Comparison of ENCODE assay signal across 29 cellular contexts in genomic region chr18:8427339-8427738, GRCh38.
"Had no signal": no experiment of that assay in that cellular context is flagged by ENCODE, and none has a peak within 500 bp of the region (broad histone marks: within the 10 kb centered on the region; RNA-seq: fewer than 3 reads in every experiment).

No MANE protein-coding gene starts in this region.

- FAIRE-seq: urothelium cell line had no signal

- H3K4me3 Mint-ChIP-seq: stimulated activated effector memory CD8-positive, alpha-beta T cell treated with anti-CD3 and anti-CD28 coated beads, Interleukin-12 subunit alpha, Interleukin-12 subunit beta, amount 100 ng/mL, for 72 hours; stimulated activated memory B cell treated with anti-CD40 and anti-IgM and Interleukin-4, amounts not matched to agents 10 μg/mL and 1 μg/mL and 100 μg/mL, for 72 hours; stimulated activated naive B cell treated with anti-CD40 and anti-IgM and Interleukin-4, amounts not matched to agents 10 μg/mL and 1 μg/mL and 100 μg/mL, for 72 hours; stimulated activated naive CD8-positive, alpha-beta T cell treated with anti-CD3 and anti-CD28 coated beads, Interleukin-15, amount 100 ng/mL, for 72 hours; stimulated activated naive CD8-positive, alpha-beta T cell treated with anti-CD3 and anti-CD28 coated beads, Interleukin-15, Interleukin-2, amounts not matched to agents 100 ng/mL and 50 ng/mL, for 24 hours; type B pancreatic cell had no signal

- H3K4me3 ChIP-seq: stomach, suprapubic skin, testis, thoracic aorta, thyroid gland, tibial artery, tibial nerve, transverse colon, upper lobe of left lung, upper lobe of right lung, uterus, vagina had no signal

- H3K4me1 ChIP-seq: stomach, suprapubic skin, testis, thyroid gland, tibial artery, tibial nerve, transverse colon, upper lobe of left lung, upper lobe of right lung, uterus, vagina had no signal

- H3K36me3 ChIP-seq: stomach, suprapubic skin, thoracic aorta, thyroid gland, tibial artery, tibial nerve, transverse colon, upper lobe of left lung, upper lobe of right lung, uterus, vagina had no signal

- H3K9me3 Mint-ChIP-seq: stimulated activated effector memory CD8-positive, alpha-beta T cell treated with anti-CD3 and anti-CD28 coated beads, Interleukin-12 subunit alpha, Interleukin-12 subunit beta, amount 100 ng/mL, for 72 hours; type B pancreatic cell had no signal

- ATAC-seq: stimulated activated effector memory CD8-positive, alpha-beta T cell treated with anti-CD3 and anti-CD28 coated beads, Interleukin-12 subunit alpha, Interleukin-12 subunit beta, amount 100 ng/mL, for 72 hours; stimulated activated memory B cell treated with anti-CD40 and anti-IgM and Interleukin-4, amounts not matched to agents 10 μg/mL and 1 μg/mL and 100 μg/mL, for 72 hours; stimulated activated naive B cell treated with anti-CD40 and anti-IgM and Interleukin-4, amounts not matched to agents 10 μg/mL and 1 μg/mL and 100 μg/mL, for 72 hours; stimulated activated naive CD8-positive, alpha-beta T cell treated with anti-CD3 and anti-CD28 coated beads, Interleukin-15, amount 100 ng/mL, for 72 hours; stimulated activated naive CD8-positive, alpha-beta T cell treated with anti-CD3 and anti-CD28 coated beads, Interleukin-15, Interleukin-2, amounts not matched to agents 100 U/mL and 50 U/mL, for 24 hours; upper lobe of right lung had no signal

- H3K27ac Mint-ChIP-seq: stimulated activated effector memory CD8-positive, alpha-beta T cell treated with anti-CD3 and anti-CD28 coated beads, Interleukin-12 subunit alpha, Interleukin-12 subunit beta, amount 100 ng/mL, for 72 hours; stimulated activated memory B cell treated with anti-CD40 and anti-IgM and Interleukin-4, amounts not matched to agents 10 μg/mL and 1 μg/mL and 100 μg/mL, for 72 hours; stimulated activated naive B cell treated with anti-CD40 and anti-IgM and Interleukin-4, amounts not matched to agents 10 μg/mL and 1 μg/mL and 100 μg/mL, for 72 hours; stimulated activated naive CD8-positive, alpha-beta T cell treated with anti-CD3 and anti-CD28 coated beads, Interleukin-15, amount 100 ng/mL, for 72 hours; stimulated activated naive CD8-positive, alpha-beta T cell treated with anti-CD3 and anti-CD28 coated beads, Interleukin-15, Interleukin-2, amounts not matched to agents 100 ng/mL and 50 ng/mL, for 24 hours; type B pancreatic cell had no signal

- H3K27ac ChIP-seq: stomach, suprapubic skin, testis, thoracic aorta, thyroid gland, tibial artery, tibial nerve, transverse colon, upper lobe of left lung, upper lobe of right lung, uterus, vagina had no signal

- DNase-seq: stimulated activated CD4-positive, alpha-beta T cell treated with anti-CD3 and anti-CD28 coated beads, Interleukin-2, amount 100 ng/mL, for 48 hours; stimulated activated CD4-positive, alpha-beta T cell treated with anti-CD3 and anti-CD28 coated beads, Interleukin-4, amount 100 ng/mL, for 1 hour; stimulated activated CD4-positive, alpha-beta T cell treated with anti-CD3 and anti-CD28 coated beads, Interleukin-4, amount 100 ng/mL, for 24 hours; stimulated activated CD4-positive, alpha-beta T cell treated with anti-CD3 and anti-CD28 coated beads, Interleukin-4, amount 100 ng/mL, for 4 hours; stimulated activated CD8-positive, alpha-beta memory T cell treated with anti-CD3 and anti-CD28 coated beads, Interleukin-4, amount 100 ng/mL, for 48 hours; stimulated activated naive B cell treated with anti-CD40 and anti-IgM and Interleukin-4, amounts not matched to agents 10 μg/mL and 1 μg/mL and 100 μg/mL, for 72 hours; stimulated activated naive CD4-positive, alpha-beta T cell; stimulated activated naive CD4-positive, alpha-beta T cell treated with Interleukin-2 at 50 U/mL for 16 hours; stimulated activated naive CD8-positive, alpha-beta T cell treated with anti-CD3 and anti-CD28 coated beads, Interleukin-15, amount 100 ng/mL, for 72 hours; stimulated activated naive CD8-positive, alpha-beta T cell treated with anti-CD3 and anti-CD28 coated beads, Interleukin-15, Interleukin-2, amounts not matched to agents 100 U/mL and 50 U/mL, for 24 hours; stomach; substantia nigra; testis; thyroid gland; tibial artery; transverse colon; trophoblast cell; upper lobe of left lung; upper lobe of right lung; uterus had no signal

- H3K27me3 ChIP-seq: stomach, suprapubic skin, testis, thyroid gland, tibial artery, tibial nerve, transverse colon, upper lobe of left lung, upper lobe of right lung, uterus, vagina had no signal

- H3K9me3 ChIP-seq: stomach, suprapubic skin, testis, thoracic aorta, thyroid gland, tibial artery, tibial nerve, transverse colon, upper lobe of left lung, upper lobe of right lung, uterus, vagina had no signal

- H3K36me3 Mint-ChIP-seq: stimulated activated effector memory CD8-positive, alpha-beta T cell treated with anti-CD3 and anti-CD28 coated beads, Interleukin-12 subunit alpha, Interleukin-12 subunit beta, amount 100 ng/mL, for 72 hours; stimulated activated memory B cell treated with anti-CD40 and anti-IgM and Interleukin-4, amounts not matched to agents 10 μg/mL and 1 μg/mL and 100 μg/mL, for 72 hours; stimulated activated naive B cell treated with anti-CD40 and anti-IgM and Interleukin-4, amounts not matched to agents 10 μg/mL and 1 μg/mL and 100 μg/mL, for 72 hours; type B pancreatic cell had no signal

- H3K4me1 Mint-ChIP-seq: stimulated activated effector memory CD8-positive, alpha-beta T cell treated with anti-CD3 and anti-CD28 coated beads, Interleukin-12 subunit alpha, Interleukin-12 subunit beta, amount 100 ng/mL, for 72 hours; stimulated activated memory B cell treated with anti-CD40 and anti-IgM and Interleukin-4, amounts not matched to agents 10 μg/mL and 1 μg/mL and 100 μg/mL, for 72 hours; stimulated activated naive B cell treated with anti-CD40 and anti-IgM and Interleukin-4, amounts not matched to agents 10 μg/mL and 1 μg/mL and 100 μg/mL, for 72 hours; stimulated activated naive CD8-positive, alpha-beta T cell treated with anti-CD3 and anti-CD28 coated beads, Interleukin-15, amount 100 ng/mL, for 72 hours had no signal

- H3K27me3 Mint-ChIP-seq: stimulated activated memory B cell treated with anti-CD40 and anti-IgM and Interleukin-4, amounts not matched to agents 10 μg/mL and 1 μg/mL and 100 μg/mL, for 72 hours; stimulated activated naive CD8-positive, alpha-beta T cell treated with anti-CD3 and anti-CD28 coated beads, Interleukin-15, amount 100 ng/mL, for 72 hours; stimulated activated naive CD8-positive, alpha-beta T cell treated with anti-CD3 and anti-CD28 coated beads, Interleukin-15, Interleukin-2, amounts not matched to agents 100 ng/mL and 50 ng/mL, for 24 hours had no signal
